Comparison of ENCODE assay signal across 8 cellular contexts in genomic region chr14:91140672-91141071, GRCh38. TPM values are rescaled to one million over a fixed set of nuclear protein-coding genes. Genes with fewer than 3 reads are reported as not detected.
DNase-seq lines count a peak whose midpoint lies in the region; ATAC-seq and TF ChIP-seq lines count a peak whose summit lies in the region.

No MANE protein-coding gene starts in this region.

- H3K4me1 ChIP-seq in Caco-2 (peaks cover 36% of the 10 kb centered on the region), mesenchymal stem cell (ENCODE audit: control insufficient read depth, insufficient read depth, low read depth, low read length) (peaks cover 5% of the 10 kb centered on the region), suprapubic skin (no peaks in the 10 kb centered on the region)

- 82% methylated on average over 3 of the region's 3 CpGs for WGBS in mesenchymal stem cell
- WGBS in suprapubic skin = 89% methylated on average over 3 of the region's 3 CpGs

- peaks cover 7% of the 10 kb centered on the region for H3K4me1 Mint-ChIP-seq in Caco-2 (ENCODE audit: low read depth, unreplicated experiment)

- DNase-seq in Caco-2 (peak; percentile 60 to 63), HT-29 (ENCODE audit: low spot score) (peak; percentile 62), astrocyte of the spinal cord (ENCODE audit: low read depth, low spot score) (peak; percentile 22), mesenchymal stem cell (peak; percentile 13), suprapubic skin (ENCODE audit: low spot score in 2 of 2) (no peak), cerebellum (ENCODE audit: low spot score) (no peak)
- DNase-seq in stimulated activated CD4-positive, alpha-beta T cell treated with anti-CD3 and anti-CD28 coated beads, Interleukin-12 subunit alpha, Interleukin-12 subunit beta, amount 100 ng/mL, for 4 hours = no peak

- H3K4ac ChIP-seq in mesenchymal stem cell (ENCODE audit: low read depth in 1 of 2, low read length in 2 of 2) = no peak overlapping the region

- CTCF ChIA-PET in Caco-2 (lab: Charles Lee) = interaction anchor here (0.6 to 1.0 kb wide), 2 partner anchors 18 to 771 kb away, joined by 3 read pairs; no protein-coding TSS in a partner anchor

- in situ Hi-C loops in astrocyte of the spinal cord (cut with HindIII; ENCODE audit: low sequenced_read_pairs) = no loop called here

- intact Hi-C loops in Caco-2 (cut with micrococcal nuclease; ENCODE audit: unreplicated experiment) = loop anchor here (1.0 kb wide), 1 partner anchor 237 kb away; no protein-coding TSS in a partner anchor

- no peak overlapping the region for H4K91ac ChIP-seq in mesenchymal stem cell (ENCODE audit: low read length)

- TF ChIP-seq CTCF in Caco-2 (IDR thresholded peaks at IDR 0.05; ENCODE audit: insufficient read depth in 1 of 2, low read depth in 1 of 2, low read length in 1 of 2, severe bottlenecking in 1 of 2, unreplicated experiment in 1 of 2) (peak; percentile 37 to 48), astrocyte of the spinal cord (IDR thresholded peaks at IDR 0.05; ENCODE audit: low read depth, low read length) (peak; percentile 50), suprapubic skin (IDR thresholded peaks at IDR 0.05) (no peak)

- no peak overlapping the region for H2BK12ac ChIP-seq in mesenchymal stem cell (ENCODE audit: low read length in 2 of 2)

- no TSS peak for BruUV-seq in Caco-2 (replicated peaks; lab: Mats Ljungman, UMichigan)

- no peak overlapping the region for H3K14ac ChIP-seq in mesenchymal stem cell (ENCODE audit: low read length in 2 of 2)

- H2BK15ac ChIP-seq in mesenchymal stem cell (ENCODE audit: low read depth, poor library complexity, severe bottlenecking) = no peak overlapping the region

- H3K9ac ChIP-seq in mesenchymal stem cell (ENCODE audit: low read length) = no peak overlapping the region

- no peaks in the 10 kb centered on the region for H3K9me3 Mint-ChIP-seq in Caco-2 (ENCODE audit: unreplicated experiment)

- H2BK5ac ChIP-seq in mesenchymal stem cell (ENCODE audit: low read depth, low read length, poor library complexity, severe bottlenecking) = no peak overlapping the region

- H2BK120ac ChIP-seq in mesenchymal stem cell (ENCODE audit: low read depth, low read length) = no peak overlapping the region

- H2AFZ ChIP-seq in mesenchymal stem cell (ENCODE audit: low read depth, low read length) = no peak overlapping the region

- peaks cover 5% of the 10 kb centered on the region for H3K79me1 ChIP-seq in mesenchymal stem cell (replicated peaks; ENCODE audit: low read length, poor library complexity, severe bottlenecking)

- H2AK5ac ChIP-seq in mesenchymal stem cell (ENCODE audit: low read length, severe bottlenecking) = no peak overlapping the region

- TF ChIP-seq POLR2A in suprapubic skin (IDR thresholded peaks at IDR 0.05) = no peak

- H3K36me3 ChIP-seq in Caco-2 (ENCODE audit: control insufficient read depth, insufficient read depth, low read length) (peaks cover 2% of the 10 kb centered on the region; the same call in 1 of the 2 replicates), mesenchymal stem cell (ENCODE audit: control insufficient read depth in 1 of 2, insufficient read depth in 2 of 2, low read depth in 1 of 2, low read length in 2 of 2) (peaks cover 5 to 30% of the 10 kb centered on the region in 2 experiments), suprapubic skin (peaks cover 8% of the 10 kb centered on the region)

- no peak overlapping the region for H3K27ac Mint-ChIP-seq in Caco-2 (ENCODE audit: unreplicated experiment)

- TF ChIP-seq EP300 in suprapubic skin (IDR thresholded peaks at IDR 0.05) = no peak

- H3K4me2 ChIP-seq in mesenchymal stem cell (ENCODE audit: low read length, poor library complexity, severe bottlenecking) = no peak overlapping the region

- no peak overlapping the region for H3K27ac ChIP-seq in mesenchymal stem cell (ENCODE audit: low read length, poor library complexity, severe bottlenecking)
- H3K27ac ChIP-seq in suprapubic skin = no peak overlapping the region

- H3K27me3 Mint-ChIP-seq in Caco-2 (ENCODE audit: insufficient read depth, unreplicated experiment) = no peaks in the 10 kb centered on the region

- H3K18ac ChIP-seq in mesenchymal stem cell (ENCODE audit: low read depth in 1 of 2, low read length in 2 of 2) = no peak overlapping the region

- no peak overlapping the region for H3K4me3 ChIP-seq in Caco-2 (ENCODE audit: low read depth, low read length)
- H3K4me3 ChIP-seq in astrocyte of the spinal cord (ENCODE audit: low read depth, low read length) = no peak overlapping the region
- H3K4me3 ChIP-seq in mesenchymal stem cell (ENCODE audit: insufficient read depth in 1 of 2, low read depth in 1 of 2, low read length in 2 of 2) = no peak overlapping the region
- H3K4me3 ChIP-seq in suprapubic skin = no peak overlapping the region

- H3K23ac ChIP-seq in mesenchymal stem cell (ENCODE audit: low read length in 2 of 2) = no peak overlapping the region

- no peak for ATAC-seq in HG02885 (IDR thresholded peaks at IDR 0.05; ENCODE audit: poor library complexity, unreplicated experiment)

- H4K8ac ChIP-seq in mesenchymal stem cell (ENCODE audit: low read length) = no peak overlapping the region

- POLR2A ChIA-PET in Caco-2 (lab: Charles Lee) = no interaction called here

- no peak overlapping the region for H3K4me3 Mint-ChIP-seq in Caco-2 (ENCODE audit: unreplicated experiment)

- H3K27me3 ChIP-seq in Caco-2 (replicated peaks; ENCODE audit: control insufficient read depth, insufficient read depth, low read length) (no peaks in the 10 kb centered on the region), mesenchymal stem cell (ENCODE audit: control insufficient read depth in 1 of 2, insufficient read depth in 1 of 2, low read length in 2 of 2) (no peaks in the 10 kb centered on the region), suprapubic skin (no peaks in the 10 kb centered on the region)

- peaks cover 25% of the 10 kb centered on the region for H3K36me3 Mint-ChIP-seq in Caco-2 (ENCODE audit: insufficient read depth, unreplicated experiment)

- H3K9me3 ChIP-seq in Caco-2 = no peaks in the 10 kb centered on the region
- no peaks in the 10 kb centered on the region for H3K9me3 ChIP-seq in mesenchymal stem cell (ENCODE audit: control insufficient read depth, low read length)
- no peaks in the 10 kb centered on the region for H3K9me3 ChIP-seq in suprapubic skin

RNA-seq across cellular contexts. Expression of gene DGLUCY, which starts 26.8 kb away (rescaled TPM):
- total RNA-seq in Caco-2 (2022) = 47.8 and 54.8 TPM in 2 replicates
- total RNA-seq in HT-29 (2014; rRNA removed; shearing (Covaris generic)) = 30.4 and 37.9 TPM in 2 replicates
- polyA plus RNA-seq in mesenchymal stem cell (2013, experiment 1 of 2) = 22.1 TPM
- polyA plus RNA-seq in mesenchymal stem cell (2013, experiment 2 of 2) = 20.8 TPM
- 10 to 100 TPM; 54.0 to 94.9 (median 69.3) TPM for total RNA-seq in suprapubic skin
- 31.6 TPM for total RNA-seq in cerebellum

Comparison
In these comparisons a context has a peak if more than half of its experiments do, and no peak if none do; other contexts are left out.
1. DNase-seq: peak in Caco-2 (2 of 2), HT-29 (single experiment), astrocyte of the spinal cord (single experiment) and mesenchymal stem cell (single experiment); none in suprapubic skin (0 of 2), stimulated activated CD4-positive, alpha-beta T cell treated with anti-CD3 and anti-CD28 coated beads, Interleukin-12 subunit alpha, Interleukin-12 subunit beta, amount 100 ng/mL, for 4 hours (single experiment) and cerebellum (single experiment).
2. CTCF ChIP-seq: peak in Caco-2 (2 of 2) and astrocyte of the spinal cord (single experiment); none in suprapubic skin (0 of 2).